ENCODE assay signal across 19 cellular contexts in the genomic region with DNA sequence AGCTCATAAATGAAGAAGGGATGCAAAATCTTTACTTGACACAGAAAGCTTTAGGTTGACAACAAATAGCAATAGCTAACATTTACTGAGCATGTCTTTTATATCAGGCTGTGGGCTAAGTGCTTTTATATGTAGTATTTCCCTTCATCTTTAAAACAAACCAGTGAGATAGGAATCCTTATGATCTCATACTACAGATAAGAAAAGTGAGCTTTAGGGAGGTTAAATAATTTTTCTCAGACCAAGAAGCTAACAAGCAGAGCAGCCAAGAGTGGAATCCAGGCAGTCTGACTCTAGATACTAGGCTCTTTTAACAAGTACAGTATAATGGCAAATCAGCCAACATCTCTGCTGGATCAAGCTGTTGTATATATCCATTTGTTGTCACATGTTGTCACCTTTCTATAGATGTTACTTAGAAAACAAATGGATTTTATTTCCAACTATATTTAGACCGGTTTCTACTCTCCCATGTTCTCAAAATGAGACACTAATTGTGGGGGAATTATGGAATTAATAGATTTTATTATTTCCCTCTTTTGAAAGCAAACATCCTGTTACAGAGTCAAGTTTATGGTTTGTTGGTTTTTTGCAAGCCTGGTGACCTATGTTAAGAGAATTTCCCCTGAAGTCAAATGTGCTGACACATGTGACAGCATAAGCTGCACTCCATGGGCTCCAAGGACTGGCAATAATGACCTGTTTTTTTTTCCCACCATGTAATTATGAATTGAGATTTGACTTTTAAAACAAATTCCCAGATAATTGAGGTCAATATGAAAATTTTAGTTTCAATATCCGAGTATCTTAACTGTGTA.
DNase-seq lines count a peak whose midpoint lies in the region; ATAC-seq and TF ChIP-seq lines count a peak whose summit lies in the region.
"Had no signal": no experiment of that assay in that cellular context is flagged by ENCODE, and none has a peak within 500 bp of the region (broad histone marks: within the 10 kb centered on the region; RNA-seq: fewer than 3 reads in every experiment).

No MANE protein-coding gene starts in this region.

- peak overlapping the region; percentile 58 for H3K4me2 ChIP-seq in PC-3 (ENCODE audit: low read length)

- DNase-seq in natural killer cell treated with Interleukin-12 subunit alpha and Interleukin-12 subunit beta and Interleukin-15 and Interleukin-18, amount 100 ng/mL, for 72 hours (ENCODE audit: low spot score): no peak
- no peak for DNase-seq in natural killer cell
- DNase-seq in PC-3: peak; percentile 88
- DNase-seq in fibroblast of the aortic adventitia (ENCODE audit: low read depth): peak; percentile 45
- DNase-seq in right cardiac atrium: no peak
- DNase-seq in H7: no peak
- DNase-seq in heart left ventricle: no peak
- DNase-seq: Calu3; dorsolateral prefrontal cortex; hippocampal formation; kidney glomerular epithelial cell; midbrain; NCI-H2081 treated with DMSO at 0.1 percent for 48 hours; NCI-H774; RPMI8226; stimulated activated CD4-positive, alpha-beta T cell treated with anti-CD3 and anti-CD28 coated beads, Interleukin-2, amount 100 ng/mL, for 24 hours had no signal

- H3K27me3 ChIP-seq in PC-3 (ENCODE audit: low read length) (no peaks in the 10 kb centered on the region), right cardiac atrium (ENCODE audit: control insufficient read depth, insufficient read depth) (no peaks in the 10 kb centered on the region), H7 (ENCODE audit: control insufficient read depth, insufficient read depth, low read length) (no peaks in the 10 kb centered on the region), heart left ventricle (no peaks in the 10 kb centered on the region)
- H3K27me3 ChIP-seq: dorsolateral prefrontal cortex, neutrophil, right atrium auricular region had no signal

- no peaks in the 10 kb centered on the region for H3K9me2 ChIP-seq in PC-3 (replicated peaks; ENCODE audit: low read length)

- H3K9me3 ChIP-seq in PC-3 (ENCODE audit: low read length): no peaks in the 10 kb centered on the region
- no peaks in the 10 kb centered on the region for H3K9me3 ChIP-seq in right cardiac atrium (ENCODE audit: control insufficient read depth, low read length)
- H3K9me3 ChIP-seq in heart left ventricle: no peaks in the 10 kb centered on the region
- H3K9me3 ChIP-seq: neutrophil, right atrium auricular region had no signal

- H3K9me3 Mint-ChIP-seq in natural killer cell treated with Interleukin-12 subunit alpha and Interleukin-12 subunit beta and Interleukin-15 and Interleukin-18, amount 100 ng/mL, for 72 hours: peaks cover 5% of the 10 kb centered on the region
- no peaks in the 10 kb centered on the region for H3K9me3 Mint-ChIP-seq in natural killer cell

- H3K27ac ChIP-seq in PC-3 (ENCODE audit: low read length): peak overlapping the region; percentile 95
- peak overlapping the region; percentile 10 for H3K27ac ChIP-seq in urinary bladder (ENCODE audit: low read depth)
- no peak overlapping the region for H3K27ac ChIP-seq in right cardiac atrium (ENCODE audit: low read length)
- H3K27ac ChIP-seq in heart left ventricle: peak overlapping the region in 1 of 12 donors; percentile 8
- H3K27ac ChIP-seq: neutrophil, right atrium auricular region had no signal

- no peak for TF ChIP-seq POLR2A in heart left ventricle (IDR thresholded peaks at IDR 0.05)

- H2AFZ ChIP-seq in PC-3 (ENCODE audit: low read length): no peak overlapping the region

- intact Hi-C loops in natural killer cell (cut with micrococcal nuclease) (no loop called here), PC-3 (cut with micrococcal nuclease) (loop anchor here (5.0 kb wide), 1 partner anchor 61 kb away; no protein-coding TSS in a partner anchor), right cardiac atrium (cut with DNase I) (no loop called here), heart left ventricle (cut with DNase I) (no loop called here)

- 29% methylated on average over 2 of the region's 2 CpGs for WGBS in urinary bladder
- WGBS in right cardiac atrium: 64% methylated on average over 2 of the region's 2 CpGs
- 75 to 82% (median 79%) methylated on average over 2 of the region's 2 CpGs for WGBS in heart left ventricle, 4 donors

- H3K27ac Mint-ChIP-seq in natural killer cell treated with Interleukin-12 subunit alpha and Interleukin-12 subunit beta and Interleukin-15 and Interleukin-18, amount 100 ng/mL, for 72 hours: peak overlapping the region in 1 of 2 donors; percentile 49
- H3K27ac Mint-ChIP-seq in natural killer cell: no peak overlapping the region

- H3K36me3 Mint-ChIP-seq in natural killer cell treated with Interleukin-12 subunit alpha and Interleukin-12 subunit beta and Interleukin-15 and Interleukin-18, amount 100 ng/mL, for 72 hours: peaks cover 16% of the 10 kb centered on the region
- H3K36me3 Mint-ChIP-seq in natural killer cell: no peaks in the 10 kb centered on the region

- H3K36me3 ChIP-seq in PC-3 (ENCODE audit: low read depth, low read length) (no peaks in the 10 kb centered on the region), urinary bladder (ENCODE audit: insufficient read depth) (no peaks in the 10 kb centered on the region), H7 (replicated peaks; ENCODE audit: control insufficient read depth, insufficient read depth, low read length) (no peaks in the 10 kb centered on the region), heart left ventricle (no peaks in the 10 kb centered on the region)
- H3K36me3 ChIP-seq: neutrophil, right atrium auricular region had no signal

- H3K9ac ChIP-seq in PC-3 (ENCODE audit: low read length): peak overlapping the region; percentile 88

- POLR2A ChIA-PET in PC-3 (lab: Charles Lee; ENCODE audit: unreplicated experiment): interaction anchor here (0.5 to 0.6 kb wide), 3 partner anchors 128 to 953 kb away, joined by 3 to 9 read pairs (median 3); no protein-coding TSS in a partner anchor

- no peaks in the 10 kb centered on the region for H4K20me1 ChIP-seq in PC-3 (ENCODE audit: low read length)

- H3K4me3 Mint-ChIP-seq in natural killer cell treated with Interleukin-12 subunit alpha and Interleukin-12 subunit beta and Interleukin-15 and Interleukin-18, amount 100 ng/mL, for 72 hours: peak overlapping the region; percentile 21
- no peak overlapping the region for H3K4me3 Mint-ChIP-seq in natural killer cell

- H3K27me3 Mint-ChIP-seq in natural killer cell treated with Interleukin-12 subunit alpha and Interleukin-12 subunit beta and Interleukin-15 and Interleukin-18, amount 100 ng/mL, for 72 hours: peaks cover 4 to 17% of the 10 kb centered on the region in 2 donors
- peaks cover 16 to 19% of the 10 kb centered on the region in 2 donors for H3K27me3 Mint-ChIP-seq in natural killer cell (ENCODE audit: low read depth in 2 of 2)

- no peak overlapping the region for H3K4me3 ChIP-seq in PC-3 (ENCODE audit: low read length)
- no peak overlapping the region for H3K4me3 ChIP-seq in fibroblast of the aortic adventitia (ENCODE audit: low read depth, low read length)
- no peak overlapping the region for H3K4me3 ChIP-seq in urinary bladder (ENCODE audit: low read depth, low read length)
- H3K4me3 ChIP-seq in right cardiac atrium (ENCODE audit: low read length): no peak overlapping the region
- no peak overlapping the region for H3K4me3 ChIP-seq in H7 (ENCODE audit: insufficient read depth, low read depth, low read length)
- no peak overlapping the region for H3K4me3 ChIP-seq in heart left ventricle
- H3K4me3 ChIP-seq: dorsolateral prefrontal cortex, right atrium auricular region had no signal

- H3F3A ChIP-seq in PC-3 (ENCODE audit: low read length, unreplicated experiment): peaks cover 4% of the 10 kb centered on the region

- H3K4me1 ChIP-seq in PC-3 (ENCODE audit: insufficient read depth, low read length) (peaks cover 82% of the 10 kb centered on the region), urinary bladder (ENCODE audit: insufficient read depth) (no peaks in the 10 kb centered on the region), right cardiac atrium (ENCODE audit: control insufficient read depth, insufficient read depth, low read length) (peaks cover 2% of the 10 kb centered on the region), heart left ventricle (peaks cover 0 to 31% (median 0%) of the 10 kb centered on the region in 12 donors)
- H3K4me1 ChIP-seq: right atrium auricular region had no signal

- peaks cover 38 to 49% of the 10 kb centered on the region in 2 donors for H3K4me1 Mint-ChIP-seq in natural killer cell treated with Interleukin-12 subunit alpha and Interleukin-12 subunit beta and Interleukin-15 and Interleukin-18, amount 100 ng/mL, for 72 hours (ENCODE audit: low read depth in 2 of 2)
- H3K4me1 Mint-ChIP-seq in natural killer cell: peaks cover 6 to 7% of the 10 kb centered on the region in 2 donors

- no peaks in the 10 kb centered on the region for H3K79me2 ChIP-seq in PC-3 (ENCODE audit: low read length)

- ATAC-seq in natural killer cell treated with Interleukin-12 subunit alpha and Interleukin-12 subunit beta and Interleukin-15 and Interleukin-18, amount 100 ng/mL, for 72 hours: no peak
- ATAC-seq in natural killer cell (no peak), PC-3 (peak; percentile 71), right cardiac atrium (no peak), heart left ventricle (no peak)

- no peak for TF ChIP-seq CTCF in natural killer cell (IDR thresholded peaks at IDR 0.05)
- TF ChIP-seq CTCF in PC-3 (conservative IDR thresholded peaks at IDR 0.05; ENCODE audit: low read depth, low read length): no peak
- TF ChIP-seq CTCF in fibroblast of the aortic adventitia (IDR thresholded peaks at IDR 0.05; ENCODE audit: insufficient read depth, low read length): no peak
- TF ChIP-seq CTCF in heart left ventricle (IDR thresholded peaks at IDR 0.05): no peak

- BruUV-seq in PC-3 (replicated peaks; lab: Mats Ljungman, UMichigan): TSS peak; percentile 58

- CTCF ChIA-PET in PC-3 (lab: Charles Lee): interaction anchor here (1.6 kb wide), 1 partner anchor 145 kb away, joined by 5 read pairs; no protein-coding TSS in a partner anchor

Comparison
In these comparisons a context has a peak if more than half of its experiments do, and no peak if none do; other contexts are left out.
1. DNase-seq: peak in PC-3 (single experiment) and fibroblast of the aortic adventitia (single experiment); none in natural killer cell treated with Interleukin-12 subunit alpha and Interleukin-12 subunit beta and Interleukin-15 and Interleukin-18, amount 100 ng/mL, for 72 hours (single experiment), natural killer cell (single experiment), right cardiac atrium (0 of 3), H7 (single experiment) and heart left ventricle (0 of 5).